1 cellular context compared by ENCODE assay signal in the genomic region with DNA sequence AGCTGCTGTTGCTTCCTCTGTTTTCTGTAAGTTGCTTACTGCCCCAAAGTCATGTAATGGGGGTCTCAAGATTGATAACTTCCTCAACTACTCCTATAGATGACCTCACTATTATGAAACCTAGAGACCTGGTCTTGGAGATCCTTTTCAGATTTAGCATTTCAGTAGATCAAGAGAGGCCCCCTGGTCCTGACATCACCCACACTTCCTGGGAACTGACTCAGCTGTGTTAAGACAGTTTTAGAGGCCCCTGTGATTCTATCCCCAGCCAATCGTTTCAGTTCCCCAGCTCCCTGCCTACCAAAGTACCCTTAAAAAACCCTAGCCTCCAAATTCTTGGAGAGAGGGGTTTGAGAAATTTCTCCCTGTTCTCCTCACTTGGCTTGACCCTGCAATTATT.
TF ChIP-seq lines count a peak whose summit lies in the region.

No MANE protein-coding gene starts in this region.

TF ChIP-seq in HepG2, 621 proteins besides CTCF, POLR2A, EP300 and RAD21 (continued from another document):
- TF ChIP-seq, protein P1, sequence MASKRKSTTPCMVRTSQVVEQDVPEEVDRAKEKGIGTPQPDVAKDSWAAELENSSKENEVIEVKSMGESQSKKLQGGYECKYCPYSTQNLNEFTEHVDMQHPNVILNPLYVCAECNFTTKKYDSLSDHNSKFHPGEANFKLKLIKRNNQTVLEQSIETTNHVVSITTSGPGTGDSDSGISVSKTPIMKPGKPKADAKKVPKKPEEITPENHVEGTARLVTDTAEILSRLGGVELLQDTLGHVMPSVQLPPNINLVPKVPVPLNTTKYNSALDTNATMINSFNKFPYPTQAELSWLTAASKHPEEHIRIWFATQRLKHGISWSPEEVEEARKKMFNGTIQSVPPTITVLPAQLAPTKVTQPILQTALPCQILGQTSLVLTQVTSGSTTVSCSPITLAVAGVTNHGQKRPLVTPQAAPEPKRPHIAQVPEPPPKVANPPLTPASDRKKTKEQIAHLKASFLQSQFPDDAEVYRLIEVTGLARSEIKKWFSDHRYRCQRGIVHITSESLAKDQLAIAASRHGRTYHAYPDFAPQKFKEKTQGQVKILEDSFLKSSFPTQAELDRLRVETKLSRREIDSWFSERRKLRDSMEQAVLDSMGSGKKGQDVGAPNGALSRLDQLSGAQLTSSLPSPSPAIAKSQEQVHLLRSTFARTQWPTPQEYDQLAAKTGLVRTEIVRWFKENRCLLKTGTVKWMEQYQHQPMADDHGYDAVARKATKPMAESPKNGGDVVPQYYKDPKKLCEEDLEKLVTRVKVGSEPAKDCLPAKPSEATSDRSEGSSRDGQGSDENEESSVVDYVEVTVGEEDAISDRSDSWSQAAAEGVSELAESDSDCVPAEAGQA (IDR thresholded peaks at IDR 0.05; ENCODE audit: low read depth), result no peak
- TF ChIP-seq, protein P1 (CRISPR knock-in tag; IDR thresholded peaks at IDR 0.05; ENCODE audit: borderline replicate concordance), result no peak
- TF ChIP-seq NFKBIZ (CRISPR knock-in tag; IDR thresholded peaks at IDR 0.05) (no peak), RXRB (CRISPR knock-in tag; IDR thresholded peaks at IDR 0.05; ENCODE audit: borderline replicate concordance) (no peak), ZNF562 (CRISPR knock-in tag; IDR thresholded peaks at IDR 0.05; ENCODE audit: borderline replicate concordance) (no peak), ZNF124 (CRISPR knock-in tag; IDR thresholded peaks at IDR 0.05) (no peak), PAWR (CRISPR knock-in tag; IDR thresholded peaks at IDR 0.05; ENCODE audit: borderline replicate concordance) (no peak), SOX13 (IDR thresholded peaks at IDR 0.05) (no peak), SOX13 (CRISPR knock-in tag; conservative IDR thresholded peaks at IDR 0.05 in 1 of 2, IDR thresholded peaks at IDR 0.05 in 1 of 2) (no peak), HOXA9 (CRISPR knock-in tag; IDR thresholded peaks at IDR 0.05; ENCODE audit: borderline replicate concordance) (no peak), ZNF350 (CRISPR knock-in tag; IDR thresholded peaks at IDR 0.05; ENCODE audit: borderline replicate concordance, low read depth) (no peak), BCL6 (CRISPR knock-in tag; IDR thresholded peaks at IDR 0.05) (no peak), KDM5A (IDR thresholded peaks at IDR 0.05; ENCODE audit: borderline replicate concordance, low read length) (no peak), STAG1 (CRISPR knock-in tag; IDR thresholded peaks at IDR 0.05) (no peak)
- TF ChIP-seq, protein P2, sequence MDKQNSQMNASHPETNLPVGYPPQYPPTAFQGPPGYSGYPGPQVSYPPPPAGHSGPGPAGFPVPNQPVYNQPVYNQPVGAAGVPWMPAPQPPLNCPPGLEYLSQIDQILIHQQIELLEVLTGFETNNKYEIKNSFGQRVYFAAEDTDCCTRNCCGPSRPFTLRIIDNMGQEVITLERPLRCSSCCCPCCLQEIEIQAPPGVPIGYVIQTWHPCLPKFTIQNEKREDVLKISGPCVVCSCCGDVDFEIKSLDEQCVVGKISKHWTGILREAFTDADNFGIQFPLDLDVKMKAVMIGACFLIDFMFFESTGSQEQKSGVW (CRISPR knock-in tag; IDR thresholded peaks at IDR 0.05; ENCODE audit: borderline replicate concordance), result no peak
- TF ChIP-seq, protein P3, sequence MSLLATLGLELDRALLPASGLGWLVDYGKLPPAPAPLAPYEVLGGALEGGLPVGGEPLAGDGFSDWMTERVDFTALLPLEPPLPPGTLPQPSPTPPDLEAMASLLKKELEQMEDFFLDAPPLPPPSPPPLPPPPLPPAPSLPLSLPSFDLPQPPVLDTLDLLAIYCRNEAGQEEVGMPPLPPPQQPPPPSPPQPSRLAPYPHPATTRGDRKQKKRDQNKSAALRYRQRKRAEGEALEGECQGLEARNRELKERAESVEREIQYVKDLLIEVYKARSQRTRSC (CRISPR knock-in tag; IDR thresholded peaks at IDR 0.05; ENCODE audit: low read depth), result no peak
